21 cellular contexts compared by ENCODE assay signal in the genomic region with DNA sequence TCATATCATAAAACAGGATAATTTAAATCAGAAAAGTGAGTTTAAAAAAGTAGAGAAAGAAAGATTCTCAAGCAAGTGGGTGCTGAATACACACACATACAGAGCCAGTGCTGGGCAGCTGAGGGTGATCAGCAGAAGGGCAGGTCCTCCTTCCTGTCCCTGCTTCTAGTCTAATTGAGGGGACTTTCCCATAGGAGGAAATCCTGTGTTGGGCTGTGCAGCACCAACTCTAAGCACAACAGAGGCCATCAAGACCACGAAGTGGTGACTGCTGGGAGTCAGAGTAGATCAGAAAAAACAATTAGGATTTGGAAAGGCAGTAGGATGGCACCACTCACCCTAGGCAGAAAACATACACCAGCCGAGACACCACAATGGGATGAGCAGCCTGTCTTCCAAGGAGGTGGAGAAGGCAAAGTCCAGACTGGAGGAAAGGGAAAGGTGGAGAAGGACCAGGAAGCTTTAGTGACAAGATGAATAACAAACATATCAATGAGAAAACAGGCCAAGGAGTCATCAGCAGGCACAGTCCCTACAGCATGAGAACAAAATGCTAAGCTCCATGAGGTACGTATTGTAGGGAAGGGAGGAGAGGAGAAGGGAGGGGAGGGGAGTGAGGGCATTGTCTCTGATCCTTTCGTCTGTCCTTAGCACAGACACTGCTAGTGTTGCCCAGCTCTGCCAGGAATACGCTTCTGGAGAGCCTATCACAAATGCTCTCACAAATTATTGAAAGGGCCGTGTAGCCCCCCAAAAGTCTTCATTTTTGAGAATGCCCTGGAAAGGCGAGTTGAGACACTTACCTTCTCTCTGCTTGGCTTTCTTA. TPM values are rescaled to one million over a fixed set of nuclear protein-coding genes. Genes with fewer than 3 reads are reported as not detected.
DNase-seq lines count a peak whose midpoint lies in the region; FAIRE-seq and TF ChIP-seq lines count a peak whose summit lies in the region.
"Had no signal": no experiment of that assay in that cellular context is flagged by ENCODE, and none has a peak within 500 bp of the region (broad histone marks: within the 10 kb centered on the region; RNA-seq: fewer than 3 reads in every experiment).

No MANE protein-coding gene starts in this region.

- DNase-seq in LHCN-M2 (ENCODE audit: low read depth) (peak; percentile 17), esophagus muscularis mucosa (ENCODE audit: extremely low spot score) (peak; percentile 53), myocyte (ENCODE audit: low read depth) (peak; percentile 46), smooth muscle cell (lab: John Stamatoyannopoulos, UW; ENCODE audit: unreplicated experiment) (no peak), uterus (no peak), frontal cortex (ENCODE audit: low spot score in 2 of 2) (no peak), NCI-H1092 (lab: John Stamatoyannopoulos, UW) (no peak)
- DNase-seq: activated CD4-positive, alpha-beta T cell treated with anti-CD3 and anti-CD28 coated beads for 48 hours; activated CD8-positive, alpha-beta memory T cell treated with anti-CD3 and anti-CD28 coated beads, Interleukin-2, amount 10 ng/mL, durations not matched to agents 7 days and 5 days; dermis blood vessel endothelial cell; DND-41; MV-4-11; NCI-H2029; NCI-H446 had no signal

- TF ChIP-seq CTCF in esophagus muscularis mucosa (IDR thresholded peaks at IDR 0.05): no peak
- no peak for TF ChIP-seq CTCF in smooth muscle cell (IDR thresholded peaks at IDR 0.05; ENCODE audit: borderline replicate concordance, insufficient read depth, poor library complexity, severe bottlenecking)
- no peak for TF ChIP-seq CTCF in uterus (IDR thresholded peaks at IDR 0.05)

- H3K4me3 ChIP-seq in esophagus muscularis mucosa (no peak overlapping the region), smooth muscle cell (no peak overlapping the region), uterus (no peak overlapping the region)
- H3K4me3 ChIP-seq: adrenal gland, gastroesophageal sphincter, K562 had no signal

- H3F3A ChIP-seq in smooth muscle cell (ENCODE audit: low read depth): no peaks in the 10 kb centered on the region

- H3K36me3 ChIP-seq in esophagus muscularis mucosa (no peaks in the 10 kb centered on the region), smooth muscle cell (ENCODE audit: low read depth) (no peaks in the 10 kb centered on the region), uterus (no peaks in the 10 kb centered on the region)
- H3K36me3 ChIP-seq: adrenal gland, gastroesophageal sphincter had no signal

- TF ChIP-seq POLR2A in esophagus muscularis mucosa (IDR thresholded peaks at IDR 0.05; ENCODE audit: low read depth) (no peak), uterus (IDR thresholded peaks at IDR 0.05) (no peak)

- H3K4me1 ChIP-seq in esophagus muscularis mucosa (peaks cover 0 to 10% (median 7%) of the 10 kb centered on the region in 4 donors), smooth muscle cell (ENCODE audit: low read depth) (peaks cover 6% of the 10 kb centered on the region), uterus (no peaks in the 10 kb centered on the region)
- H3K4me1 ChIP-seq: adrenal gland, gastroesophageal sphincter had no signal

- TF ChIP-seq EP300 in esophagus muscularis mucosa (IDR thresholded peaks at IDR 0.05): no peak

- no peak overlapping the region for H3K27ac ChIP-seq in esophagus muscularis mucosa (replicated peaks in 1 of 4)
- H3K27ac ChIP-seq in smooth muscle cell (ENCODE audit: low read depth): no peak overlapping the region
- no peak overlapping the region for H3K27ac ChIP-seq in uterus
- H3K27ac ChIP-seq: epithelial cell of prostate, gastroesophageal sphincter, RWPE1 had no signal

- WGBS in esophagus muscularis mucosa: 72% methylated on average over 7 of the region's 7 CpGs
- 83% methylated on average over 7 of the region's 7 CpGs for WGBS in smooth muscle cell (ENCODE audit: low lambda C conversion rate)

- no peaks in the 10 kb centered on the region for H4K20me1 ChIP-seq in smooth muscle cell (ENCODE audit: low read depth)

- no peak overlapping the region for H2AFZ ChIP-seq in smooth muscle cell (ENCODE audit: low read depth)

- H3K79me2 ChIP-seq in smooth muscle cell (ENCODE audit: low read depth): no peaks in the 10 kb centered on the region

- no peaks in the 10 kb centered on the region for H3K27me3 ChIP-seq in esophagus muscularis mucosa
- H3K27me3 ChIP-seq in smooth muscle cell (ENCODE audit: low read depth): no peaks in the 10 kb centered on the region
- H3K27me3 ChIP-seq in uterus: no peaks in the 10 kb centered on the region
- H3K27me3 ChIP-seq: adrenal gland, gastroesophageal sphincter had no signal

- H3K9ac ChIP-seq in smooth muscle cell (ENCODE audit: low read depth): peak overlapping the region; percentile 39

- no peaks in the 10 kb centered on the region for H3K9me3 ChIP-seq in esophagus muscularis mucosa
- H3K9me3 ChIP-seq in smooth muscle cell (replicated peaks; ENCODE audit: low read depth): no peaks in the 10 kb centered on the region
- H3K9me3 ChIP-seq in uterus: no peaks in the 10 kb centered on the region
- H3K9me3 ChIP-seq: adrenal gland, gastroesophageal sphincter had no signal

- intact Hi-C loops in esophagus muscularis mucosa (cut with DNase I): no loop called here
- intact Hi-C loops in uterus (cut with DNase I; ENCODE audit: low total_unique reads): no loop called here

- FAIRE-seq in frontal cortex (lab: Jason Lieb, UNC): no peak
- FAIRE-seq: K562 had no signal

- H3K4me2 ChIP-seq in smooth muscle cell: no peak overlapping the region

RNA-seq across cellular contexts. Expression of gene MSGN1, which starts 16.7 kb away (rescaled TPM):
- total RNA-seq in LHCN-M2 (2014; rRNA removed): 0.46 TPM in 1 of 2 replicates, not detected in the other
- polyA plus RNA-seq in LHCN-M2 (2012): not detected
- total RNA-seq in esophagus muscularis mucosa: not detected
- total RNA-seq in myocyte: not detected in 2 replicates
- not detected for polyA plus RNA-seq in myocyte (2012)
- total RNA-seq in smooth muscle cell: not detected in 2 replicates
- polyA plus RNA-seq in smooth muscle cell: 0.56 TPM in 1 of 2 replicates, not detected in the other
- not detected for total RNA-seq in uterus
- total RNA-seq in frontal cortex: not detected
- total RNA-seq: activated CD8-positive, alpha-beta memory T cell treated with anti-CD3 and anti-CD28 coated beads, Interleukin-2, amount 10 ng/mL, durations not matched to agents 7 days and 5 days; adrenal gland; dermis blood vessel endothelial cell; gastroesophageal sphincter; K562; mononuclear cell had no signal
- polyA plus RNA-seq: adrenal gland, K562, thymus had no signal

RNA-seq across cellular contexts. Expression of gene GEN1, which starts 45.6 kb away (rescaled TPM):
- 25.4 and 30.8 TPM in 2 replicates for total RNA-seq in LHCN-M2 (2014; rRNA removed)
- 2.8 TPM for polyA plus RNA-seq in LHCN-M2 (2012)
- 1 to 10 TPM; 1.2 to 7.3 (median 3.2) TPM for total RNA-seq in esophagus muscularis mucosa
- 10.4 and 11.3 TPM in 2 replicates for total RNA-seq in myocyte
- polyA plus RNA-seq in myocyte (2012): 2.3 TPM
- 6.7 and 8.2 TPM in 2 replicates for total RNA-seq in smooth muscle cell
- 1.1 and 2.2 TPM in 2 replicates for polyA plus RNA-seq in smooth muscle cell
- 10 to 100 TPM in 1 of 4 donors, 1 to 10 TPM in 3; 4.7 to 21.6 (median 6.6) TPM for total RNA-seq in uterus
- 5.3 TPM for total RNA-seq in frontal cortex

RNA-seq across cellular contexts. Expression of gene SMC6, which starts 45.9 kb away (rescaled TPM):
- total RNA-seq in LHCN-M2 (2014; rRNA removed) (25.8 and 30.4 TPM in 2 replicates), esophagus muscularis mucosa (10 to 100 TPM in 1 of 4 donors, 1 to 10 TPM in 3; 8.1 to 11.1 (median 9.7) TPM), myocyte (28.9 and 32.6 TPM in 2 replicates), smooth muscle cell (18.1 and 27.2 TPM in 2 replicates), uterus (10 to 100 TPM in 2 of 4 donors, 1 to 10 TPM in 2; 7.4 to 49.4 (median 15.5) TPM), frontal cortex (35.5 TPM)
- polyA plus RNA-seq in LHCN-M2 (2012): 6.5 TPM
- polyA plus RNA-seq in myocyte (2012): 8.4 TPM
- 11.2 and 14.7 TPM in 2 replicates for polyA plus RNA-seq in smooth muscle cell

Comparison
In these comparisons a context has a peak if more than half of its experiments do, and no peak if none do; other contexts are left out.
1. DNase-seq: peak in LHCN-M2 (single experiment), esophagus muscularis mucosa (single experiment) and myocyte (single experiment); none in smooth muscle cell (single experiment), uterus (0 of 2), frontal cortex (0 of 2) and NCI-H1092 (single experiment).